18 cellular contexts compared by ENCODE assay signal in the genomic region with DNA sequence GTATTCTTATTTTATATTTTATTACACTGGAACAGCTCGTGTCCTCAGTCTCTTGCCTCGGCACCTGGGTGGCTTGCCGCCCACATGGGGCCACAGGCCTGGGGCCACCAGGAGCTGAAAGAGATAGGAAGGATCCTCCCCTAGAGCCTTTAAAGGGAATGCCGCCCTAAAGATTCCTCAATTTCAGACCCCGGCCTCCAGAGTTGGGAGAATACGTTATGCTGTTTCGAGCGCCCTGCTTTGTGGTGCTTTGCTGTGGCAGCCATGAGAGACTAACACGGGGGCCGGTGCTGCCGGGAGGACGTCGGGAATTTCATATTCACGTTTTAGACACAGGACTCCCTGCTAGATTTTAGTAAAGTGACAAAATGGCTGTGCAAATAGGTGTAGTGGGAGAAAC. TPM values are rescaled to one million over a fixed set of nuclear protein-coding genes. Genes with fewer than 3 reads are reported as not detected.
DNase-seq lines count a peak whose midpoint lies in the region; ATAC-seq and TF ChIP-seq lines count a peak whose summit lies in the region.
"Had no signal": no experiment of that assay in that cellular context is flagged by ENCODE, and none has a peak within 500 bp of the region (broad histone marks: within the 10 kb centered on the region; RNA-seq: fewer than 3 reads in every experiment).

No MANE protein-coding gene starts in this region.

- intact Hi-C loops in activated CD4-positive, alpha-beta memory T cell treated with anti-CD3 and anti-CD28 coated beads for 36 hours (cut with micrococcal nuclease), result no loop called here
- intact Hi-C loops in stomach (cut with DNase I; ENCODE audit: low total_unique reads) (loop anchor here (5.0 kb wide), 1 partner anchor 165 kb away; no protein-coding TSS in a partner anchor), lower lobe of right lung (cut with DNase I) (no loop called here)

- no peak for ATAC-seq in lower lobe of right lung
- ATAC-seq in stimulated activated effector memory CD8-positive, alpha-beta T cell treated with anti-CD3 and anti-CD28 coated beads, Interleukin-12 subunit alpha, Interleukin-12 subunit beta, amount 100 ng/mL, for 72 hours, result no peak
- ATAC-seq: GM23338, HCT116 had no signal

- H3K27me3 ChIP-seq in NT2/D1 (ENCODE audit: insufficient read depth, insufficient read length) (no peaks in the 10 kb centered on the region), stomach (no peaks in the 10 kb centered on the region), lower lobe of right lung (ENCODE audit: low read depth) (no peaks in the 10 kb centered on the region)
- H3K27me3 ChIP-seq: BLaER1 had no signal

- no peak for TF ChIP-seq EP300 in stomach (IDR thresholded peaks at IDR 0.05)

- H3K9me3 ChIP-seq in NT2/D1 (ENCODE audit: insufficient read depth, low read length) (peaks cover 12% of the 10 kb centered on the region; the same call in 1 of the 2 replicates), stomach (no peaks in the 10 kb centered on the region), lower lobe of right lung (no peaks in the 10 kb centered on the region)

- no peak for TF ChIP-seq POLR2A in stomach (IDR thresholded peaks at IDR 0.05)

- no peaks in the 10 kb centered on the region for H3K9me3 Mint-ChIP-seq in activated CD4-positive, alpha-beta memory T cell treated with anti-CD3 and anti-CD28 coated beads, Interleukin-2, amount 10 ng/mL, durations not matched to agents 7 days and 5 days
- H3K9me3 Mint-ChIP-seq in activated CD4-positive, alpha-beta memory T cell treated with anti-CD3 and anti-CD28 coated beads for 36 hours, result no peaks in the 10 kb centered on the region
- H3K9me3 Mint-ChIP-seq in chondrocyte (ENCODE audit: low read depth), result no peaks in the 10 kb centered on the region
- H3K9me3 Mint-ChIP-seq in stimulated activated effector memory CD8-positive, alpha-beta T cell treated with anti-CD3 and anti-CD28 coated beads, Interleukin-12 subunit alpha, Interleukin-12 subunit beta, amount 100 ng/mL, for 72 hours, result no peaks in the 10 kb centered on the region
- H3K9me3 Mint-ChIP-seq in glutamatergic neuron (ENCODE audit: unreplicated experiment), result peaks cover 7% of the 10 kb centered on the region
- H3K9me3 Mint-ChIP-seq: CD4-positive, alpha-beta memory T cell had no signal

- CTCF ChIA-PET in activated CD4-positive, alpha-beta memory T cell treated with anti-CD3 and anti-CD28 coated beads, Interleukin-2, amount 10 ng/mL, durations not matched to agents 7 days and 5 days (lab: Charles Lee), result interaction anchor here (1.6 to 2.1 kb wide), 2 partner anchors 165 to 231 kb away, joined by 5 to 7 read pairs; no protein-coding TSS in a partner anchor
- CTCF ChIA-PET in activated CD4-positive, alpha-beta memory T cell treated with anti-CD3 and anti-CD28 coated beads for 36 hours (lab: Charles Lee), result interaction anchor here (0.8 to 3.5 kb wide), 7 partner anchors 12 to 230 kb away, joined by 3 to 14 read pairs (median 3); no protein-coding TSS in a partner anchor

- no peaks in the 10 kb centered on the region for H3K27me3 Mint-ChIP-seq in activated CD4-positive, alpha-beta memory T cell treated with anti-CD3 and anti-CD28 coated beads, Interleukin-2, amount 10 ng/mL, durations not matched to agents 7 days and 5 days
- H3K27me3 Mint-ChIP-seq in activated CD4-positive, alpha-beta memory T cell treated with anti-CD3 and anti-CD28 coated beads for 36 hours, result no peaks in the 10 kb centered on the region
- H3K27me3 Mint-ChIP-seq in chondrocyte (ENCODE audit: low read depth) (no peaks in the 10 kb centered on the region), glutamatergic neuron (ENCODE audit: unreplicated experiment) (peaks cover 1% of the 10 kb centered on the region)
- H3K27me3 Mint-ChIP-seq: B cell; CD4-positive, alpha-beta memory T cell had no signal

- H3K4me1 ChIP-seq in NT2/D1 (ENCODE audit: insufficient read depth, insufficient read length), result peaks cover 15% of the 10 kb centered on the region
- H3K4me1 ChIP-seq in stomach, result peaks cover 12 to 48% (median 21%) of the 10 kb centered on the region in 4 donors
- H3K4me1 ChIP-seq in lower lobe of right lung, result peaks cover 8% of the 10 kb centered on the region

- H3K4me1 Mint-ChIP-seq in activated CD4-positive, alpha-beta memory T cell treated with anti-CD3 and anti-CD28 coated beads, Interleukin-2, amount 10 ng/mL, durations not matched to agents 7 days and 5 days, result peaks cover 27% of the 10 kb centered on the region
- H3K4me1 Mint-ChIP-seq in activated CD4-positive, alpha-beta memory T cell treated with anti-CD3 and anti-CD28 coated beads for 36 hours (ENCODE audit: low read depth), result peaks cover 12% of the 10 kb centered on the region
- H3K4me1 Mint-ChIP-seq in chondrocyte (ENCODE audit: low read depth) (peaks cover 20% of the 10 kb centered on the region), glutamatergic neuron (ENCODE audit: low read depth, unreplicated experiment) (peaks cover 33% of the 10 kb centered on the region)
- H3K4me1 Mint-ChIP-seq in stimulated activated effector memory CD8-positive, alpha-beta T cell treated with anti-CD3 and anti-CD28 coated beads, Interleukin-12 subunit alpha, Interleukin-12 subunit beta, amount 100 ng/mL, for 72 hours, result peaks cover 41% of the 10 kb centered on the region

- no peaks in the 10 kb centered on the region for H3K36me3 Mint-ChIP-seq in activated CD4-positive, alpha-beta memory T cell treated with anti-CD3 and anti-CD28 coated beads, Interleukin-2, amount 10 ng/mL, durations not matched to agents 7 days and 5 days (ENCODE audit: low read depth)
- H3K36me3 Mint-ChIP-seq in activated CD4-positive, alpha-beta memory T cell treated with anti-CD3 and anti-CD28 coated beads for 36 hours, result peaks cover 18% of the 10 kb centered on the region
- H3K36me3 Mint-ChIP-seq in chondrocyte (ENCODE audit: low read depth), result peaks cover 34% of the 10 kb centered on the region
- H3K36me3 Mint-ChIP-seq in stimulated activated effector memory CD8-positive, alpha-beta T cell treated with anti-CD3 and anti-CD28 coated beads, Interleukin-12 subunit alpha, Interleukin-12 subunit beta, amount 100 ng/mL, for 72 hours, result peaks cover 82% of the 10 kb centered on the region
- peaks cover 10% of the 10 kb centered on the region for H3K36me3 Mint-ChIP-seq in glutamatergic neuron (ENCODE audit: unreplicated experiment)

- TF ChIP-seq CTCF in chondrocyte (IDR thresholded peaks at IDR 0.05) (peak; percentile 23), stomach (IDR thresholded peaks at IDR 0.05) (peak in 2 of 7 experiments; percentile 3 to 18), lower lobe of right lung (IDR thresholded peaks at IDR 0.05) (no peak), glutamatergic neuron (IDR thresholded peaks at IDR 0.05; ENCODE audit: partially characterized antibody, unreplicated experiment) (no peak)

- peak overlapping the region; percentile 8 for H3K9ac ChIP-seq in NT2/D1 (ENCODE audit: insufficient read length, low read depth)
- H3K9ac ChIP-seq: BLaER1 had no signal

- peaks cover 42% of the 10 kb centered on the region for H3K36me3 ChIP-seq in NT2/D1 (ENCODE audit: insufficient read depth, insufficient read length, low read length)
- peaks cover 22 to 86% (median 80%) of the 10 kb centered on the region in 4 donors for H3K36me3 ChIP-seq in stomach
- peaks cover 56% of the 10 kb centered on the region for H3K36me3 ChIP-seq in lower lobe of right lung

- no peak for DNase-seq in activated CD4-positive, alpha-beta memory T cell treated with anti-CD3 and anti-CD28 coated beads, Interleukin-2, amount 10 ng/mL, durations not matched to agents 7 days and 5 days
- no peak for DNase-seq in activated CD4-positive, alpha-beta memory T cell treated with anti-CD3 and anti-CD28 coated beads for 36 hours
- DNase-seq in NT2/D1 (ENCODE audit: low read depth, low spot score) (no peak), chondrocyte (ENCODE audit: low spot score) (no peak), stomach (no peak), lower lobe of right lung (no peak), glutamatergic neuron (no peak)
- DNase-seq in stimulated activated effector memory CD8-positive, alpha-beta T cell treated with anti-CD3 and anti-CD28 coated beads, Interleukin-12 subunit alpha, Interleukin-12 subunit beta, amount 100 ng/mL, for 72 hours (ENCODE audit: low spot score in 2 of 2), result no peak
- DNase-seq: CD4-positive, alpha-beta memory T cell; COR-L47; DMS79 treated with DMSO at 0.1 percent for 48 hours; GF-D8; H9 had no signal

- H3K4me3 Mint-ChIP-seq in activated CD4-positive, alpha-beta memory T cell treated with anti-CD3 and anti-CD28 coated beads, Interleukin-2, amount 10 ng/mL, durations not matched to agents 7 days and 5 days, result no peak overlapping the region
- H3K4me3 Mint-ChIP-seq in activated CD4-positive, alpha-beta memory T cell treated with anti-CD3 and anti-CD28 coated beads for 36 hours, result no peak overlapping the region
- H3K4me3 Mint-ChIP-seq in chondrocyte (ENCODE audit: unreplicated experiment) (no peak overlapping the region), glutamatergic neuron (ENCODE audit: unreplicated experiment) (no peak overlapping the region)
- H3K4me3 Mint-ChIP-seq in stimulated activated effector memory CD8-positive, alpha-beta T cell treated with anti-CD3 and anti-CD28 coated beads, Interleukin-12 subunit alpha, Interleukin-12 subunit beta, amount 100 ng/mL, for 72 hours, result no peak overlapping the region
- H3K4me3 Mint-ChIP-seq: B cell; CD4-positive, alpha-beta memory T cell; GM23338; H9 had no signal

- H3K27ac ChIP-seq in stomach (peak overlapping the region in 4 of 5 donors; percentile 8 to 57 (median 28)), lower lobe of right lung (no peak overlapping the region)
- H3K27ac ChIP-seq: 22Rv1, BLaER1 had no signal

- WGBS in stomach, 5 donors, result 92 to 98% (median 95%) methylated on average over 14 of the region's 14 CpGs

- POLR2A ChIA-PET in activated CD4-positive, alpha-beta memory T cell treated with anti-CD3 and anti-CD28 coated beads, Interleukin-2, amount 10 ng/mL, durations not matched to agents 7 days and 5 days (lab: Charles Lee), result interaction anchor here (0.8 to 1.0 kb wide), 2 partner anchors 12 to 28 kb away, joined by 3 read pairs; no protein-coding TSS in a partner anchor
- POLR2A ChIA-PET in activated CD4-positive, alpha-beta memory T cell treated with anti-CD3 and anti-CD28 coated beads for 36 hours (lab: Charles Lee), result no interaction called here

- peak overlapping the region; percentile 3 for H3K27ac Mint-ChIP-seq in activated CD4-positive, alpha-beta memory T cell treated with anti-CD3 and anti-CD28 coated beads, Interleukin-2, amount 10 ng/mL, durations not matched to agents 7 days and 5 days
- no peak overlapping the region for H3K27ac Mint-ChIP-seq in activated CD4-positive, alpha-beta memory T cell treated with anti-CD3 and anti-CD28 coated beads for 36 hours
- no peak overlapping the region for H3K27ac Mint-ChIP-seq in chondrocyte (ENCODE audit: unreplicated experiment)
- H3K27ac Mint-ChIP-seq in stimulated activated effector memory CD8-positive, alpha-beta T cell treated with anti-CD3 and anti-CD28 coated beads, Interleukin-12 subunit alpha, Interleukin-12 subunit beta, amount 100 ng/mL, for 72 hours, result no peak overlapping the region
- no peak overlapping the region for H3K27ac Mint-ChIP-seq in glutamatergic neuron (ENCODE audit: unreplicated experiment)
- H3K27ac Mint-ChIP-seq: B cell, GM23338, H9 had no signal

- H3K4me3 ChIP-seq in NT2/D1 (ENCODE audit: insufficient read length, low read depth) (no peak overlapping the region), stomach (no peak overlapping the region), lower lobe of right lung (no peak overlapping the region)
- H3K4me3 ChIP-seq: BLaER1, GM23338 had no signal

RNA-seq across cellular contexts. Expression of a gene that starts 33.2 kb away (rescaled TPM):
- total RNA-seq in activated CD4-positive, alpha-beta memory T cell treated with anti-CD3 and anti-CD28 coated beads, Interleukin-2, amount 10 ng/mL, durations not matched to agents 7 days and 5 days, result 10 to 100 TPM; 16.8 to 17.7 TPM
- 10 to 100 TPM; 42.3 to 45.8 TPM for total RNA-seq in activated CD4-positive, alpha-beta memory T cell treated with anti-CD3 and anti-CD28 coated beads for 36 hours
- total RNA-seq in chondrocyte (34.8 to 51.6 TPM (median 44.0 TPM) in 3 replicates), stomach (10 to 100 TPM; 23.3 to 45.5 (median 37.9) TPM), lower lobe of right lung (30.4 TPM), glutamatergic neuron (ENCODE audit: unreplicated experiment) (23.8 TPM)
- polyA plus RNA-seq in stomach, result 10 to 100 TPM; 13.5 to 43.7 (median 22.4) TPM

RNA-seq across cellular contexts. Expression of a gene that starts 33.3 kb away (rescaled TPM):
- total RNA-seq in activated CD4-positive, alpha-beta memory T cell treated with anti-CD3 and anti-CD28 coated beads, Interleukin-2, amount 10 ng/mL, durations not matched to agents 7 days and 5 days, result 10 to 100 TPM; 15.7 to 17.8 TPM
- total RNA-seq in activated CD4-positive, alpha-beta memory T cell treated with anti-CD3 and anti-CD28 coated beads for 36 hours, result 10 to 100 TPM; 24.1 to 29.2 TPM
- total RNA-seq in chondrocyte, result 12.4 to 18.0 TPM (median 15.6 TPM) in 3 replicates
- total RNA-seq in stomach, result 10 to 100 TPM in 3 of 5 donors, 1 to 10 TPM in 2; 1.8 to 39.7 (median 13.3) TPM
- 1 to 10 TPM; 5.6 to 6.9 (median 6.7) TPM for polyA plus RNA-seq in stomach
- 23.9 TPM for total RNA-seq in lower lobe of right lung
- total RNA-seq in glutamatergic neuron (ENCODE audit: unreplicated experiment), result 23.3 TPM
